In the genomic region with DNA sequence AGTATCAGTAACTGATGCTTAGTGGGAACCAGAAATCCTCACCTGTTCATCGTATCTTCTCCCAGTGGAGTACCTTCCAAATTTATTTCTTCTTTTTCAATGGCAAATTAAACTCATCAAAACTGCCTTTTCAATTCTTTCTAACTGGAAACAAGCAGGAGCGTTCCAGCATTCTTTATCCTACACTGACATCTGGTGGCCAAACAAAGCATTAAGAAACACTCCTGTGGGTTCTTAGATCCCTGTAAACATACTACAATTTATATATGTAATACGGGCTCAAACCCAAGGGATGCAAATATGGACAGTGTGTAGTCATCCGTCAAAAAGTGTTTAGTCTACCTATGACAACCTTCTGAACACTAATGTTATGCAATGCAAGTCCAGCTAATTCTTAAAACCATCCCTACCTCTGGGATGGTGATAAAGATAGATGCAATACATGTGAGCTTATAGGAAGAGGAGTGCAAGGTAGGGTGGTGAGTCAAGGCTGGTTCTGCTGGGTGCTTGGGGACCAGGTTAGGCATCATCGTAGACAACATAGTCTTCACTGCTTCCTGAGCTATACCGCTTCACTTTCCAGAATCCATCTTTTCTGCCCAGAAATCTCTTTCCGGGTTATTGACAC, we compare ENCODE assay signal across 8 cellular contexts.
DNase-seq lines count a peak whose midpoint lies in the region; ATAC-seq and TF ChIP-seq lines count a peak whose summit lies in the region.

No MANE protein-coding gene starts in this region.

- ATAC-seq in GM19372 (IDR thresholded peaks at IDR 0.05; ENCODE audit: low read depth, unreplicated experiment), result peak; percentile 84
- no peak for ATAC-seq in sciatic nerve

- TF ChIP-seq CTCF in epithelial cell of esophagus (IDR thresholded peaks at IDR 0.05; ENCODE audit: insufficient read depth, low read depth, low read length, missing control alignments), result peak; percentile 63

- DNase-seq in NOMO-1 (lab: John Stamatoyannopoulos, UW; ENCODE audit: unreplicated experiment in 2 of 2), result peak; percentile 13 to 64
- no peak for DNase-seq in NOMO-1 treated with dmso at 0.1 percent for 144 hours (lab: John Stamatoyannopoulos, UW; ENCODE audit: unreplicated experiment)
- DNase-seq in Jurkat, Clone E6-1 (ENCODE audit: low read depth, low spot score), result peak; percentile 65
- peak; percentile 51 for DNase-seq in RPMI7951 (ENCODE audit: low read depth)
- DNase-seq in epithelial cell of esophagus (ENCODE audit: low read depth), result peak; percentile 71
- DNase-seq in occipital lobe (lab: John Stamatoyannopoulos, UW), result peak; percentile 12
- no peak for DNase-seq in sciatic nerve (ENCODE audit: low spot score)

- intact Hi-C loops in sciatic nerve (cut with DNase I), result no loop called here

- H3K4me3 ChIP-seq in Jurkat, Clone E6-1 (ENCODE audit: low read length), result no peak overlapping the region
- H3K4me3 ChIP-seq in epithelial cell of esophagus (ENCODE audit: low read length), result no peak overlapping the region

Comparison
In these comparisons a context has a peak if more than half of its experiments do, and no peak if none do; other contexts are left out.
1. DNase-seq: peak in NOMO-1 (2 of 2), Jurkat, Clone E6-1 (single experiment), RPMI7951 (single experiment), epithelial cell of esophagus (single experiment) and occipital lobe (single experiment); none in NOMO-1 treated with dmso at 0.1 percent for 144 hours (single experiment) and sciatic nerve (single experiment).